8 cellular contexts compared by ENCODE assay signal in genomic region chr6:21846541-21847451, GRCh38.
DNase-seq lines count a peak whose midpoint lies in the region; ATAC-seq and TF ChIP-seq lines count a peak whose summit lies in the region.

No MANE protein-coding gene starts in this region.

- H3K9me3 Mint-ChIP-seq in activated CD8-positive, alpha-beta T cell treated with anti-CD3 and anti-CD28 coated beads for 36 hours, result peaks cover 1% of the 10 kb centered on the region
- no peaks in the 10 kb centered on the region for H3K9me3 Mint-ChIP-seq in neural crest cell

- peaks cover 13% of the 10 kb centered on the region for H3K4me1 Mint-ChIP-seq in activated CD8-positive, alpha-beta T cell treated with anti-CD3 and anti-CD28 coated beads for 36 hours (ENCODE audit: low read depth)
- H3K4me1 Mint-ChIP-seq in neural crest cell, result peaks cover 70% of the 10 kb centered on the region

- CTCF ChIA-PET in activated CD8-positive, alpha-beta T cell treated with anti-CD3 and anti-CD28 coated beads for 36 hours (lab: Charles Lee), result interaction anchor here (1.0 kb wide), 1 partner anchor 818 kb away, joined by 3 read pairs; no protein-coding TSS in a partner anchor

- no peaks in the 10 kb centered on the region for H3K36me3 Mint-ChIP-seq in activated CD8-positive, alpha-beta T cell treated with anti-CD3 and anti-CD28 coated beads for 36 hours (ENCODE audit: low read depth)
- peaks cover 6% of the 10 kb centered on the region for H3K36me3 Mint-ChIP-seq in neural crest cell (ENCODE audit: low read depth)

- peak overlapping the region; percentile 70 for H3K27ac Mint-ChIP-seq in activated CD8-positive, alpha-beta T cell treated with anti-CD3 and anti-CD28 coated beads for 36 hours
- H3K27ac Mint-ChIP-seq in neural crest cell (ENCODE audit: unreplicated experiment), result peak overlapping the region; percentile 44

- ATAC-seq in activated CD8-positive, alpha-beta T cell treated with anti-CD3 and anti-CD28 coated beads for 36 hours, result peak; percentile 92

- no peak for TF ChIP-seq CTCF in activated CD8-positive, alpha-beta T cell treated with anti-CD3 and anti-CD28 coated beads for 36 hours (IDR thresholded peaks at IDR 0.05)
- TF ChIP-seq CTCF in neural crest cell (conservative IDR thresholded peaks at IDR 0.05), result no peak

- peak; percentile 41 for DNase-seq in activated CD4-positive, alpha-beta T cell treated with anti-CD3 and anti-CD28 coated beads for 48 hours
- DNase-seq in activated CD4-positive, alpha-beta T cell treated with anti-CD3 and anti-CD28 coated beads for 4 hours, result no peak
- DNase-seq in NCI-H1092 treated with DMSO at 0.1 percent for 48 hours (lab: John Stamatoyannopoulos, UW) (peak; percentile 93), neural crest cell (ENCODE audit: low read depth, low spot score) (peak; percentile 3), inferior parietal cortex (ENCODE audit: extremely low spot score) (no peak), GM19238 (ENCODE audit: insufficient read length, low spot score) (no peak), Kasumi-1 (lab: John Stamatoyannopoulos, UW) (no peak)
- DNase-seq in activated CD8-positive, alpha-beta T cell treated with anti-CD3 and anti-CD28 coated beads for 36 hours, result peak; percentile 77

- no peak overlapping the region for H3K4me3 Mint-ChIP-seq in activated CD8-positive, alpha-beta T cell treated with anti-CD3 and anti-CD28 coated beads for 36 hours
- peak overlapping the region; percentile 64 for H3K4me3 Mint-ChIP-seq in neural crest cell

- no peaks in the 10 kb centered on the region for H3K27me3 Mint-ChIP-seq in activated CD8-positive, alpha-beta T cell treated with anti-CD3 and anti-CD28 coated beads for 36 hours
- H3K27me3 Mint-ChIP-seq in neural crest cell (ENCODE audit: low read depth), result no peaks in the 10 kb centered on the region

- intact Hi-C loops in activated CD8-positive, alpha-beta T cell treated with anti-CD3 and anti-CD28 coated beads for 36 hours (cut with micrococcal nuclease), result no loop called here

- POLR2A ChIA-PET in activated CD8-positive, alpha-beta T cell treated with anti-CD3 and anti-CD28 coated beads for 36 hours (lab: Charles Lee), result no interaction called here

Comparison
In these comparisons a context has a peak if more than half of its experiments do, and no peak if none do; other contexts are left out.
1. DNase-seq: peak in activated CD4-positive, alpha-beta T cell treated with anti-CD3 and anti-CD28 coated beads for 48 hours (single experiment), NCI-H1092 treated with DMSO at 0.1 percent for 48 hours (single experiment), activated CD8-positive, alpha-beta T cell treated with anti-CD3 and anti-CD28 coated beads for 36 hours (single experiment) and neural crest cell (single experiment); none in activated CD4-positive, alpha-beta T cell treated with anti-CD3 and anti-CD28 coated beads for 4 hours (0 of 2), inferior parietal cortex (single experiment), GM19238 (single experiment) and Kasumi-1 (0 of 2).